In genomic region chr1:95021794-95022193, GRCh38 we compare ENCODE assay signal across 12 cellular contexts. TPM values are rescaled to one million over a fixed set of nuclear protein-coding genes. Genes with fewer than 3 reads are reported as not detected.
DNase-seq lines count a peak whose midpoint lies in the region; ATAC-seq, FAIRE-seq and TF ChIP-seq lines count a peak whose summit lies in the region.
"Had no signal": no experiment of that assay in that cellular context is flagged by ENCODE, and none has a peak within 500 bp of the region (broad histone marks: within the 10 kb centered on the region; RNA-seq: fewer than 3 reads in every experiment).

No MANE protein-coding gene starts in this region.

- dilution Hi-C loops in endothelial cell of umbilical vein (cut with MboI; ENCODE audit: extremely low pct_ligation_motif_present, low sequenced_read_pairs) = no loop called here

- H3K4me2 ChIP-seq in endothelial cell of umbilical vein (ENCODE audit: insufficient read depth, low read length) = peak overlapping the region; percentile 41

- H3K9me3 ChIP-seq in endothelial cell of umbilical vein (replicated peaks; ENCODE audit: control insufficient read depth, insufficient read depth, low read length) = no peaks in the 10 kb centered on the region
- peaks cover 0 to 3% of the 10 kb centered on the region in 2 donors for H3K9me3 ChIP-seq in muscle layer of duodenum (ENCODE audit: control insufficient read depth in 1 of 2, low read length in 2 of 2)
- peaks cover 0 to 6% (median 0%) of the 10 kb centered on the region in 3 donors for H3K9me3 ChIP-seq in tibial artery

- intact Hi-C loops in endothelial cell of umbilical vein (cut with micrococcal nuclease) = loop anchor here (1.0 to 5.0 kb wide), 3 partner anchors 7 to 95 kb away; partner anchors contain the start of gene CNN3
- intact Hi-C loops in tibial artery (cut with DNase I; ENCODE audit: low total_unique reads) = no loop called here

- peak overlapping the region; percentile 3 for H3K9ac ChIP-seq in endothelial cell of umbilical vein (replicated peaks; ENCODE audit: extremely low read depth, insufficient read depth, low read length)

- peak overlapping the region; percentile 5 for H2AFZ ChIP-seq in endothelial cell of umbilical vein (ENCODE audit: low read depth, low read length)

- CTCF ChIA-PET in endothelial cell of umbilical vein (lab: Charles Lee) = interaction anchor here (1.0 to 2.2 kb wide), 4 partner anchors 20 to 167 kb away, joined by 3 to 10 read pairs (median 6); no protein-coding TSS in a partner anchor

- H4K20me1 ChIP-seq in endothelial cell of umbilical vein (replicated peaks; ENCODE audit: control insufficient read depth, extremely low read depth, insufficient read depth, low read length) = no peaks in the 10 kb centered on the region

- BruUV-seq in endothelial cell of umbilical vein (replicated peaks; lab: Mats Ljungman, UMichigan) = no TSS peak

- no peak for ATAC-seq in HG02763 (IDR thresholded peaks at IDR 0.05; ENCODE audit: unreplicated experiment)
- ATAC-seq in GM21786 (IDR thresholded peaks at IDR 0.05; ENCODE audit: unreplicated experiment) = no peak

- TF ChIP-seq POLR2A in endothelial cell of umbilical vein (IDR thresholded peaks at IDR 0.05; ENCODE audit: low read depth, low read length) = no peak

- peaks cover 29% of the 10 kb centered on the region for H3K4me1 ChIP-seq in endothelial cell of umbilical vein (ENCODE audit: control insufficient read depth, extremely low read depth, insufficient read depth, low read length)
- H3K4me1 ChIP-seq in muscle layer of duodenum (ENCODE audit: control insufficient read depth in 1 of 2, insufficient read depth in 2 of 2, low read length in 2 of 2) = peaks cover 7 to 8% of the 10 kb centered on the region in 2 donors
- peaks cover 0 to 56% (median 16%) of the 10 kb centered on the region in 4 donors for H3K4me1 ChIP-seq in tibial artery

- POLR2A ChIA-PET in endothelial cell of umbilical vein (lab: Charles Lee) = no interaction called here

- FAIRE-seq in endothelial cell of umbilical vein (lab: Jason Lieb, UNC) = no peak
- FAIRE-seq: RCC 7860 had no signal

- H3K27me3 ChIP-seq in endothelial cell of umbilical vein (ENCODE audit: control insufficient read depth in 2 of 2, insufficient read depth in 2 of 2, low read length in 2 of 2) (no peaks in the 10 kb centered on the region), muscle layer of duodenum (ENCODE audit: low read depth, low read length) (no peaks in the 10 kb centered on the region), tibial artery (no peaks in the 10 kb centered on the region)

- no peaks in the 10 kb centered on the region for H3K79me2 ChIP-seq in endothelial cell of umbilical vein (ENCODE audit: control insufficient read depth, insufficient read depth, low read length)

- H3K9me1 ChIP-seq in endothelial cell of umbilical vein (replicated peaks; ENCODE audit: control insufficient read depth, extremely low read depth, insufficient read depth, low read length) = no peaks in the 10 kb centered on the region

- TF ChIP-seq CTCF in VCaP (conservative IDR thresholded peaks at IDR 0.05) (no peak), endothelial cell of umbilical vein (IDR thresholded peaks at IDR 0.05; ENCODE audit: extremely low read depth in 1 of 2, insufficient read depth in 1 of 2, low read depth in 1 of 2, low read length in 2 of 2) (no peak), tibial artery (IDR thresholded peaks at IDR 0.05) (no peak)

- 0 out of 2 replicates have a peak overlapping the region, but pooled peaks have one; percentile 10 for H3K27ac ChIP-seq in VCaP
- H3K27ac ChIP-seq in endothelial cell of umbilical vein (ENCODE audit: insufficient read depth, low read depth, low read length) = no peak overlapping the region
- peak overlapping the region; percentile 76 for H3K27ac ChIP-seq in muscle layer of duodenum (ENCODE audit: low read length)
- H3K27ac ChIP-seq in tibial artery = peak overlapping the region; percentile 72 to 76

- DNase-seq in endothelial cell of umbilical vein (ENCODE audit: low read depth, low spot score) (peak; percentile 65), tibial artery (no peak), DMS114 treated with DMSO at 0.1 percent for 48 hours (lab: John Stamatoyannopoulos, UW; ENCODE audit: unreplicated experiment) (no peak)
- DNase-seq: activated B cell treated with CpG ODN at 0.5 μM for 24 hours, DND-41, endodermal cell, NCI-H2029 had no signal

- H3K36me3 ChIP-seq in endothelial cell of umbilical vein (ENCODE audit: control insufficient read depth in 2 of 2, extremely low read depth in 1 of 2, insufficient read depth in 2 of 2, low read length in 2 of 2) (no peaks in the 10 kb centered on the region), muscle layer of duodenum (ENCODE audit: control insufficient read depth in 1 of 2, insufficient read depth in 2 of 2, low read length in 2 of 2) (no peaks in the 10 kb centered on the region), tibial artery (peaks cover 0 to 16% (median 13%) of the 10 kb centered on the region in 3 donors)

- H3K4me3 ChIP-seq in endothelial cell of umbilical vein (replicated peaks in 1 of 3; ENCODE audit: insufficient read depth in 1 of 3, low read depth in 1 of 3, low read length in 3 of 3) (no peak overlapping the region), muscle layer of duodenum (ENCODE audit: low read depth in 1 of 2, low read length in 2 of 2) (peak overlapping the region; percentile 24 to 42), tibial artery (peak overlapping the region; percentile 26 to 27)

TF ChIP-seq in endothelial cell of umbilical vein, 7 proteins besides CTCF, POLR2A, EP300 and RAD21:
- no peak for TF ChIP-seq MYC (IDR thresholded peaks at IDR 0.05; ENCODE audit: low read depth, low read length)
- TF ChIP-seq FOS (IDR thresholded peaks at IDR 0.05; ENCODE audit: borderline replicate concordance, insufficient read depth, low read length) = no peak
- TF ChIP-seq MAX (IDR thresholded peaks at IDR 0.05; ENCODE audit: insufficient read depth, insufficient read length) = no peak
- TF ChIP-seq GATA2 (IDR thresholded peaks at IDR 0.05; ENCODE audit: insufficient read depth, insufficient read length, low read depth, low read length) = no peak
- no peak for TF ChIP-seq EZH2 (IDR thresholded peaks at IDR 0.05; ENCODE audit: borderline replicate concordance, low read depth, low read length, severe bottlenecking)

RNA-seq across cellular contexts. Expression of gene ALG14, which starts 51.0 kb away (rescaled TPM):
- 8.6 and 12.3 TPM in 2 replicates for total RNA-seq in endothelial cell of umbilical vein
- 2.1 and 2.6 TPM in 2 replicates for polyA plus RNA-seq in endothelial cell of umbilical vein
- 1.7 and 2.4 TPM in 2 replicates for polyA plus RNA-seq in endothelial cell of umbilical vein (2011; cell fraction: cytosol; rRNA removed)
- polyA plus RNA-seq in endothelial cell of umbilical vein (2011; cell fraction: nucleus; rRNA removed) = 1.1 and 1.4 TPM in 2 replicates
- 3.6 and 4.6 TPM in 2 replicates for polyA plus RNA-seq in endothelial cell of umbilical vein (2012)
- 5.7 and 19.2 TPM in 2 replicates for polyA minus RNA-seq in endothelial cell of umbilical vein
- polyA minus RNA-seq in endothelial cell of umbilical vein (2011; cell fraction: cytosol; rRNA and poly(A)+ RNA removed) = 4.4 TPM
- polyA minus RNA-seq in endothelial cell of umbilical vein (2011; cell fraction: nucleus; rRNA and poly(A)+ RNA removed) = 1.3 and 2.7 TPM in 2 replicates

Comparison
In these comparisons a context has a peak if more than half of its experiments do, and no peak if none do; other contexts are left out.
1. H3K4me3 ChIP-seq: peak in muscle layer of duodenum (2 of 2) and tibial artery (2 of 2); none in endothelial cell of umbilical vein (0 of 3).